ENCODE assay signal across 8 cellular contexts in genomic region chr5:72816297-72817075, GRCh38. TPM values are rescaled to one million over a fixed set of nuclear protein-coding genes. Genes with fewer than 3 reads are reported as not detected.
DNase-seq lines count a peak whose midpoint lies in the region; ATAC-seq, FAIRE-seq and TF ChIP-seq lines count a peak whose summit lies in the region.

TNPO1 (plus strand) TSS chr5:72816661; CDS start chr5:72816738, 77 bp downstream.

- H3K27ac ChIP-seq in keratinocyte (ENCODE audit: control insufficient read depth, insufficient read depth, low read length), result peak within 1 kb of the TSS; percentile 90

- peak within 1 kb of the TSS; percentile 97 for H2AFZ ChIP-seq in keratinocyte (ENCODE audit: control insufficient read depth, low read length)

- H3K79me2 ChIP-seq in keratinocyte (ENCODE audit: control insufficient read depth, insufficient read depth, low read length), result peaks cover 44% of the 10 kb centered on the region

- no peak for TF ChIP-seq CTCF in keratinocyte (optimal IDR thresholded peaks at IDR 0.05 in 1 of 3, IDR thresholded peaks at IDR 0.05 in 1 of 3, conservative IDR thresholded peaks at IDR 0.05 in 1 of 3; ENCODE audit: extremely low read depth in 1 of 3, insufficient read depth in 2 of 3, low read length in 3 of 3)

- peak; percentile 91 for DNase-seq in AG08395 (ENCODE audit: low spot score)
- DNase-seq in NCI-H2227 treated with DMSO at 0.1 percent for 48 hours (lab: John Stamatoyannopoulos, UW), result peak; percentile 84
- DNase-seq in activated CD4-positive, alpha-beta T cell treated with anti-CD3 and anti-CD28 coated beads for 1 hour, result peak; percentile 75
- peak; percentile 50 to 55 for DNase-seq in cerebellar nuclear complex (lab: John Stamatoyannopoulos, UW)
- DNase-seq in keratinocyte (ENCODE audit: low read depth, low spot score), result peak; percentile 21
- DNase-seq in stimulated activated CD4-positive, alpha-beta T cell treated with anti-CD3 and anti-CD28 coated beads, Interleukin-12 subunit alpha, Interleukin-12 subunit beta, amount 100 ng/mL, for 48 hours (ENCODE audit: low read depth in 2 of 3, low spot score in 1 of 3), result peak; percentile 60 to 82 (median 68)

- ATAC-seq in GM18873 (IDR thresholded peaks at IDR 0.05; ENCODE audit: low FRiP score, unreplicated experiment), result peak; percentile 81
- peak; percentile 83 for ATAC-seq in HG03135 (IDR thresholded peaks at IDR 0.05; ENCODE audit: unreplicated experiment)

- peak within 1 kb of the TSS; percentile 95 for H3K9ac ChIP-seq in keratinocyte (ENCODE audit: control insufficient read depth, extremely low read depth, insufficient read depth, low read length)

- no peak for FAIRE-seq in keratinocyte (lab: Jason Lieb, UNC)

- H4K20me1 ChIP-seq in keratinocyte (ENCODE audit: control insufficient read depth, extremely low read depth, insufficient read depth, low read length), result no peaks in the 10 kb centered on the region

- dilution Hi-C loops in keratinocyte (cut with MboI; ENCODE audit: extremely low pct_ligation_motif_present, low sequenced_read_pairs), result no loop called here

- peak within 1 kb of the TSS; percentile 83 to 86 (median 84) for H3K4me3 ChIP-seq in keratinocyte (ENCODE audit: control insufficient read depth in 2 of 3, extremely low read depth in 1 of 3, insufficient read depth in 2 of 3, low read depth in 1 of 3, low read length in 3 of 3)

- H3K27me3 ChIP-seq in keratinocyte (ENCODE audit: control insufficient read depth, extremely low read depth, insufficient read depth, low read length), result no peaks in the 10 kb centered on the region

- no peaks in the 10 kb centered on the region for H3K9me1 ChIP-seq in keratinocyte (ENCODE audit: control insufficient read depth, extremely low read depth, insufficient read depth, low read length)

- peak within 1 kb of the TSS; percentile 99 for H3K4me2 ChIP-seq in keratinocyte (ENCODE audit: control insufficient read depth, extremely low read depth, insufficient read depth, low read depth, low read length)

- no peaks in the 10 kb centered on the region for H3K36me3 ChIP-seq in keratinocyte (ENCODE audit: control insufficient read depth in 2 of 2, extremely low read depth in 1 of 2, insufficient read depth in 2 of 2, low read length in 2 of 2)

- peaks cover 18% of the 10 kb centered on the region for H3K4me1 ChIP-seq in keratinocyte (ENCODE audit: control insufficient read depth, extremely low read depth, insufficient read depth, low read length)

- H3K9me3 ChIP-seq in keratinocyte (ENCODE audit: control insufficient read depth, low read depth, low read length), result no peaks in the 10 kb centered on the region

RNA-seq across cellular contexts. Expression of gene TNPO1, which starts in this region (rescaled TPM):
- 59.9 to 123 TPM (median 76.8 TPM) in 3 replicates for polyA plus RNA-seq in keratinocyte
- polyA plus RNA-seq in keratinocyte (2011; ENCODE audit: low read depth), result 108 TPM
- 64.7 and 86.9 TPM in 2 replicates for polyA plus RNA-seq in keratinocyte (2011; cell fraction: cytosol; rRNA removed)
- polyA plus RNA-seq in keratinocyte (2011; cell fraction: nucleus; rRNA removed), result 65.4 and 98.4 TPM in 2 replicates
- 32.9 and 69.1 TPM in 2 replicates for polyA plus RNA-seq in keratinocyte (2012; ENCODE audit: low replicate concordance)
- 95.4 to 241 TPM (median 192 TPM) in 3 replicates for polyA minus RNA-seq in keratinocyte
- polyA minus RNA-seq in keratinocyte (2011; cell fraction: cytosol; rRNA and poly(A)+ RNA removed), result 127 TPM
- polyA minus RNA-seq in keratinocyte (2011; cell fraction: nucleus; rRNA and poly(A)+ RNA removed), result 138 and 265 TPM in 2 replicates

Comparison
In these comparisons a context has a peak if more than half of its experiments do, and no peak if none do; other contexts are left out.
1. Peak in every context shown above with its lines: DNase-seq, ATAC-seq, H3K4me3 ChIP-seq and H3K27ac ChIP-seq.
2. DNase-seq: peak in every context shown above with its lines; median percentile 91 in AG08395; 84 in NCI-H2227 treated with DMSO at 0.1 percent for 48 hours; 75 in activated CD4-positive, alpha-beta T cell treated with anti-CD3 and anti-CD28 coated beads for 1 hour; 68 in stimulated activated CD4-positive, alpha-beta T cell treated with anti-CD3 and anti-CD28 coated beads, Interleukin-12 subunit alpha, Interleukin-12 subunit beta, amount 100 ng/mL, for 48 hours; 52 in cerebellar nuclear complex; 21 in keratinocyte.